ENCODE assay signal across 25 cellular contexts in the genomic region with DNA sequence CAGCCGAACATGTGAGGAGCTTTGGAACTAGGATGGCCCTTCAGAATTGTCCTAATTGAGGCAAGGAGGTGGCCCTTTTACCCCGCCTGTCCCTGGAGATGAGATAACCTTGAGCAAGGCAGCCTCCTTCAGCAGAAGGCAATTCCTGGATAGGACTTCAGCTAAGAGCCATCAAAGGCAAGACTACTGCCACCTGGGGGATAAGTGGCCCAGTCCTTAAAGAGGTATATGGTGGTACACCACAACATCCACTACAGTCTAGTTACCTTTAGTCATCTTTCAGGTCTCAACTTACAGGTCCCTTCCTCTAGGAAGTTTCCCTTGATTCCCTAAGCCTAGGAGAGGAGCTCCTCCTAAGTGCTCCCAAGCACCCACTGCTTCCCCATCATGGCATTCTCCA.
"Had no signal": no experiment of that assay in that cellular context is flagged by ENCODE, and none has a peak within 500 bp of the region (broad histone marks: within the 10 kb centered on the region; RNA-seq: fewer than 3 reads in every experiment).

No MANE protein-coding gene starts in this region.

- H3K27ac Mint-ChIP-seq: activated CD4-positive, alpha-beta memory T cell treated with anti-CD3 and anti-CD28 coated beads for 36 hours; activated CD4-positive, alpha-beta T cell treated with anti-CD3 and anti-CD28 coated beads, Interleukin-2, amount 10 ng/mL, durations not matched to agents 7 days and 5 days; activated naive CD4-positive, alpha-beta T cell treated with anti-CD3 and anti-CD28 coated beads, Interleukin-2, amount 10 ng/mL, durations not matched to agents 7 days and 5 days; activated naive CD8-positive, alpha-beta T cell treated with anti-CD3 and anti-CD28 coated beads for 36 hours; activated T-helper 2 cell treated with anti-CD3 and anti-CD28 coated beads, Interferon-gamma antibody, Interleukin-2, Interleukin-4, amounts not matched to agents 10 μg/mL and 5 μg/mL and 100 μg/mL, durations not matched to agents 14 hours and 24 hours and 36 hours had no signal

- H3K4me2 ChIP-seq: KMS-11, PC-9 had no signal

- DNase-seq: activated CD4-positive, alpha-beta memory T cell treated with anti-CD3 and anti-CD28 coated beads for 36 hours; activated CD4-positive, alpha-beta T cell treated with anti-CD3 and anti-CD28 coated beads, Interleukin-2, amount 10 ng/mL, durations not matched to agents 7 days and 5 days; activated CD4-positive, CD25-positive, alpha-beta regulatory T cell; activated CD8-positive, alpha-beta memory T cell treated with anti-CD3 and anti-CD28 coated beads for 24 hours; activated gamma-delta T cell treated with Interleukin-2 at 50 U/mL for 16 hours; activated naive CD4-positive, alpha-beta T cell treated with anti-CD3 and anti-CD28 coated beads, Interleukin-2, amount 10 ng/mL, durations not matched to agents 7 days and 5 days; activated naive CD8-positive, alpha-beta T cell treated with anti-CD3 and anti-CD28 coated beads for 36 hours; activated T-cell treated with anti-CD3 and anti-CD28 coated beads, Interleukin-2, amount 50 U/mL, for 4 hours; brain microvascular endothelial cell; MM.1S; NCI-H1105; NCI-H1436; NCI-H1694 treated with DMSO at 0.1 percent for 48 hours; NCI-H2029 treated with DMSO at 0.1 percent for 48 hours; NCI-H345; NCI-H510A; NCI-H526 treated with DMSO at 0.1 percent for 48 hours; NCI-H82; PC-9; SIG-M5; T-helper 1 cell had no signal

- H3K27ac ChIP-seq: brain microvascular endothelial cell, cardiac muscle cell, KMS-11, PC-9, VCaP had no signal

- H3K27me3 Mint-ChIP-seq: activated naive CD4-positive, alpha-beta T cell treated with anti-CD3 and anti-CD28 coated beads, Interleukin-2, amount 10 ng/mL, durations not matched to agents 7 days and 5 days; activated naive CD8-positive, alpha-beta T cell treated with anti-CD3 and anti-CD28 coated beads for 36 hours had no signal

- H3K36me3 Mint-ChIP-seq: activated CD4-positive, alpha-beta memory T cell treated with anti-CD3 and anti-CD28 coated beads for 36 hours; activated naive CD4-positive, alpha-beta T cell treated with anti-CD3 and anti-CD28 coated beads, Interleukin-2, amount 10 ng/mL, durations not matched to agents 7 days and 5 days; activated naive CD8-positive, alpha-beta T cell treated with anti-CD3 and anti-CD28 coated beads for 36 hours had no signal

- H3K9me3 Mint-ChIP-seq: activated CD4-positive, alpha-beta memory T cell treated with anti-CD3 and anti-CD28 coated beads for 36 hours; activated CD4-positive, alpha-beta T cell treated with anti-CD3 and anti-CD28 coated beads, Interleukin-2, amount 10 ng/mL, durations not matched to agents 7 days and 5 days; activated naive CD4-positive, alpha-beta T cell treated with anti-CD3 and anti-CD28 coated beads, Interleukin-2, amount 10 ng/mL, durations not matched to agents 7 days and 5 days; activated naive CD8-positive, alpha-beta T cell treated with anti-CD3 and anti-CD28 coated beads for 36 hours; activated T-cell treated with anti-CD3 and anti-CD28 coated beads, Interleukin-2, amount 50 U/mL, for 4 hours; activated T-helper 2 cell treated with anti-CD3 and anti-CD28 coated beads, Interferon-gamma antibody, Interleukin-2, Interleukin-4, amounts not matched to agents 10 μg/mL and 5 μg/mL and 100 μg/mL, durations not matched to agents 14 hours and 24 hours and 36 hours had no signal

- H3K36me3 ChIP-seq: brain microvascular endothelial cell, cardiac muscle cell had no signal

- H2AFZ ChIP-seq: PC-9 had no signal

- H3K4me3 ChIP-seq: cardiac muscle cell, PC-9 had no signal

- ATAC-seq: activated T-cell treated with anti-CD3 and anti-CD28 coated beads, Interleukin-2, amount 50 U/mL, for 4 hours had no signal

- H3K27me3 ChIP-seq: brain microvascular endothelial cell, cardiac muscle cell had no signal

- H3K9ac ChIP-seq: KMS-11 had no signal

- H3K4me3 Mint-ChIP-seq: activated CD4-positive, alpha-beta memory T cell treated with anti-CD3 and anti-CD28 coated beads for 36 hours; activated CD4-positive, alpha-beta T cell treated with anti-CD3 and anti-CD28 coated beads, Interleukin-2, amount 10 ng/mL, durations not matched to agents 7 days and 5 days; activated naive CD4-positive, alpha-beta T cell treated with anti-CD3 and anti-CD28 coated beads, Interleukin-2, amount 10 ng/mL, durations not matched to agents 7 days and 5 days; activated naive CD8-positive, alpha-beta T cell treated with anti-CD3 and anti-CD28 coated beads for 36 hours; activated T-cell treated with anti-CD3 and anti-CD28 coated beads, Interleukin-2, amount 50 U/mL, for 4 hours had no signal
